17 cellular contexts compared by ENCODE assay signal in genomic region chr10:35424680-35425285, GRCh38.
DNase-seq lines count a peak whose midpoint lies in the region; ATAC-seq and TF ChIP-seq lines count a peak whose summit lies in the region.
"Had no signal": no experiment of that assay in that cellular context is flagged by ENCODE, and none has a peak within 500 bp of the region (broad histone marks: within the 10 kb centered on the region; RNA-seq: fewer than 3 reads in every experiment).

No MANE protein-coding gene starts in this region.

- H3K27ac ChIP-seq in left ventricle myocardium inferior (replicated peaks), result peak overlapping the region; percentile 27
- H3K27ac ChIP-seq in prostate gland, result peak overlapping the region; percentile 17 to 41
- H3K27ac ChIP-seq: colonic mucosa, KMS-11, SJCRH30 had no signal

- H3K27me3 ChIP-seq in left ventricle myocardium inferior (ENCODE audit: low read depth), result no peaks in the 10 kb centered on the region
- no peaks in the 10 kb centered on the region for H3K27me3 ChIP-seq in prostate gland (replicated peaks; ENCODE audit: insufficient read depth)
- H3K27me3 ChIP-seq: colonic mucosa, SJCRH30 had no signal

- H3K4me1 ChIP-seq in left ventricle myocardium inferior, result peaks cover 84% of the 10 kb centered on the region
- H3K4me1 ChIP-seq in prostate gland (replicated peaks), result peaks cover 8% of the 10 kb centered on the region

- no peaks in the 10 kb centered on the region for H3K36me3 ChIP-seq in left ventricle myocardium inferior
- H3K36me3 ChIP-seq in prostate gland, result no peaks in the 10 kb centered on the region
- H3K36me3 ChIP-seq: colonic mucosa, SJCRH30 had no signal

- H3K9me3 ChIP-seq in left ventricle myocardium inferior (replicated peaks) (no peaks in the 10 kb centered on the region), prostate gland (no peaks in the 10 kb centered on the region)
- H3K9me3 ChIP-seq: colonic mucosa, SJCRH30 had no signal

- DNase-seq in left ventricle myocardium inferior (no peak), Right ventricle myocardium superior (no peak), kidney tubule cell (ENCODE audit: low spot score) (peak; percentile 23), prostate gland (ENCODE audit: low spot score) (peak; percentile 23), NCI-H1930 (lab: John Stamatoyannopoulos, UW) (no peak)
- DNase-seq: activated T-cell treated with anti-CD3 and anti-CD28 coated beads, Interleukin-2, amount 50 U/mL, for 24 hours; colonic mucosa; DND-41; islet precursor cell; NCI-H1105 treated with DMSO at 0.1 percent for 48 hours; NCI-H446; SJCRH30; stimulated activated CD4-positive, alpha-beta T cell treated with anti-CD3 and anti-CD28 coated beads, Interleukin-2, amount 100 ng/mL, for 48 hours had no signal

- intact Hi-C loops in left ventricle myocardium inferior (cut with micrococcal nuclease) (no loop called here), Right ventricle myocardium superior (cut with DNase I) (no loop called here), prostate gland (cut with DNase I) (no loop called here)

- H3K4me3 ChIP-seq in left ventricle myocardium inferior (no peak overlapping the region), prostate gland (no peak overlapping the region)
- H3K4me3 ChIP-seq: colonic mucosa, SJCRH30 had no signal

- ATAC-seq in Right ventricle myocardium superior (ENCODE audit: poor library complexity) (no peak), GM21515 (IDR thresholded peaks at IDR 0.05; ENCODE audit: unreplicated experiment) (no peak), GM19397 (IDR thresholded peaks at IDR 0.05; ENCODE audit: unreplicated experiment) (no peak), GM19351 (IDR thresholded peaks at IDR 0.05; ENCODE audit: unreplicated experiment) (no peak)

- TF ChIP-seq CTCF in left ventricle myocardium inferior (IDR thresholded peaks at IDR 0.05; ENCODE audit: borderline replicate concordance) (no peak), prostate gland (IDR thresholded peaks at IDR 0.05) (no peak)

- WGBS in prostate gland, result 40% methylated on average over 8 of the region's 8 CpGs

- no peak for TF ChIP-seq POLR2A in prostate gland (IDR thresholded peaks at IDR 0.05)

Comparison
In these comparisons a context has a peak if more than half of its experiments do, and no peak if none do; other contexts are left out.
1. DNase-seq: peak in kidney tubule cell (single experiment) and prostate gland (single experiment); none in left ventricle myocardium inferior (single experiment), Right ventricle myocardium superior (single experiment) and NCI-H1930 (0 of 2).